8 cellular contexts compared by ENCODE assay signal in genomic region chr9:125239631-125240597, GRCh38. TPM values are rescaled to one million over a fixed set of nuclear protein-coding genes. Genes with fewer than 3 reads are reported as not detected.
A peak's percentile ranks its signal among the peaks of the same experiment; 100 is the strongest.
DNase-seq lines count a peak whose midpoint lies in the region; ATAC-seq and TF ChIP-seq lines count a peak whose summit lies in the region.

No MANE protein-coding gene starts in this region.

- no peak overlapping the region for H4K91ac ChIP-seq in H9 (ENCODE audit: insufficient read length, low read depth, low read length)

- H3K9me3 Mint-ChIP-seq in H9, result peaks cover 0 to 4% of the 10 kb centered on the region in 2 experiments; a peak in 1 of 5 replicates
- H3K9me3 Mint-ChIP-seq in activated CD4-positive, alpha-beta memory T cell treated with anti-CD3 and anti-CD28 coated beads for 36 hours, result no peaks in the 10 kb centered on the region

- no peak overlapping the region for H2AFZ ChIP-seq in H9 (ENCODE audit: low read length)
- no peak overlapping the region for H2AFZ ChIP-seq in hepatocyte

- H3K9ac ChIP-seq in H9 (ENCODE audit: extremely low read depth, insufficient read length, low read length) (peak overlapping the region; percentile 99), skeletal muscle tissue (ENCODE audit: low read depth in 1 of 3, low read length in 3 of 3) (peak overlapping the region; percentile 98 to 100 (median 99))

- H2BK120ac ChIP-seq in H9 (ENCODE audit: low read depth, low read length, poor library complexity, severe bottlenecking), result no peak overlapping the region

- H3K4me2 ChIP-seq in H9 (ENCODE audit: insufficient read depth, insufficient read length, low read length) (peak overlapping the region; percentile 95), hepatocyte (peak overlapping the region; percentile 87)

- H3K4me3 ChIP-seq in hepatocyte (peak overlapping the region; percentile 51), skeletal muscle tissue (ENCODE audit: low read length in 3 of 3) (peak overlapping the region; percentile 99 to 100 (median 99))

- no peak overlapping the region for H4K5ac ChIP-seq in H9 (ENCODE audit: insufficient read length, low read depth, low read length)

- peak overlapping the region; percentile 97 to 98 for H3K4me3 Mint-ChIP-seq in H9
- H3K4me3 Mint-ChIP-seq in activated CD4-positive, alpha-beta memory T cell treated with anti-CD3 and anti-CD28 coated beads for 36 hours, result peak overlapping the region; percentile 94

- no peak overlapping the region for H3T11ph ChIP-seq in H9 (ENCODE audit: low read length)

- no peaks in the 10 kb centered on the region for H3K4me1 ChIP-seq in H9 (ENCODE audit: insufficient read depth, low read length)
- peaks cover 49% of the 10 kb centered on the region for H3K4me1 ChIP-seq in hepatocyte (ENCODE audit: insufficient read depth)
- H3K4me1 ChIP-seq in skeletal muscle tissue (ENCODE audit: control insufficient read depth in 3 of 3, insufficient read depth in 3 of 3, low read length in 3 of 3), result peaks cover 43 to 63% (median 51%) of the 10 kb centered on the region in 3 donors

- peaks cover 4% of the 10 kb centered on the region for H3K79me1 ChIP-seq in H9 (ENCODE audit: insufficient read depth, low read depth, low read length, poor library complexity, severe bottlenecking)

- POLR2A ChIA-PET in activated CD4-positive, alpha-beta memory T cell treated with anti-CD3 and anti-CD28 coated beads for 36 hours (lab: Charles Lee), result interaction anchor here (0.6 to 3.8 kb wide), 7 partner anchors 16 to 379 kb away, joined by 3 to 66 read pairs (median 4); partner anchors contain the start of genes ARPC5L, GAPVD1 and RPL35

- H3K27me3 ChIP-seq in H9 (ENCODE audit: insufficient read depth, low read length), result no peaks in the 10 kb centered on the region
- H3K27me3 ChIP-seq in hepatocyte, result no peaks in the 10 kb centered on the region
- H3K27me3 ChIP-seq in skeletal muscle tissue (ENCODE audit: control insufficient read depth in 3 of 3, insufficient read depth in 3 of 3, low read length in 3 of 3), result no peaks in the 10 kb centered on the region

- no peaks in the 10 kb centered on the region; the same call in 1 of the 2 replicates for H3K27me3 Mint-ChIP-seq in H9 (ENCODE audit: low read depth)
- H3K27me3 Mint-ChIP-seq in activated CD4-positive, alpha-beta memory T cell treated with anti-CD3 and anti-CD28 coated beads for 36 hours, result peaks cover 2% of the 10 kb centered on the region

- no peak overlapping the region for H3K14ac ChIP-seq in H9 (ENCODE audit: insufficient read depth, low read length)

- intact Hi-C loops in activated CD4-positive, alpha-beta memory T cell treated with anti-CD3 and anti-CD28 coated beads for 36 hours (cut with micrococcal nuclease), result loop anchor here (2.0 to 5.0 kb wide), 2 partner anchors 299 to 468 kb away; partner anchors contain the start of genes GOLGA1 and NR6A1

- no peak overlapping the region for H2BK15ac ChIP-seq in H9 (ENCODE audit: low read depth, low read length)

- TF ChIP-seq CTCF in H9 (conservative IDR thresholded peaks at IDR 0.05), result no peak
- TF ChIP-seq CTCF in hepatocyte (IDR thresholded peaks at IDR 0.05; ENCODE audit: poor library complexity), result no peak
- no peak for TF ChIP-seq CTCF in GM13976 (IDR thresholded peaks at IDR 0.05; ENCODE audit: borderline replicate concordance, control extremely low read depth, extremely low read depth, insufficient read depth, missing control alignments)

- H4K8ac ChIP-seq in H9 (replicated peaks; ENCODE audit: insufficient read length, low read depth, low read length), result no peak overlapping the region

- H2BK12ac ChIP-seq in H9 (ENCODE audit: insufficient read length, low read depth, low read length), result no peak overlapping the region

- no peak overlapping the region for H2AK5ac ChIP-seq in H9 (ENCODE audit: insufficient read length, low read length)

- CTCF ChIA-PET in activated CD4-positive, alpha-beta memory T cell treated with anti-CD3 and anti-CD28 coated beads for 36 hours (lab: Charles Lee), result interaction anchor here (0.6 kb wide), 1 partner anchor 85 kb away, joined by 4 read pairs; no protein-coding TSS in a partner anchor

- no peak overlapping the region for H3K18ac ChIP-seq in H9 (ENCODE audit: insufficient read length, low read depth, low read length)

- H3K23me2 ChIP-seq in H9 (ENCODE audit: insufficient read length, low read depth, low read length, poor library complexity, severe bottlenecking), result no peaks in the 10 kb centered on the region

- H3K36me3 Mint-ChIP-seq in H9 (ENCODE audit: insufficient read depth in 1 of 3, low read depth in 3 of 3), result peaks cover 46 to 62% (median 56%) of the 10 kb centered on the region in 3 experiments
- peaks cover 60% of the 10 kb centered on the region for H3K36me3 Mint-ChIP-seq in activated CD4-positive, alpha-beta memory T cell treated with anti-CD3 and anti-CD28 coated beads for 36 hours

- H2BK5ac ChIP-seq in H9 (ENCODE audit: insufficient read length, low read length), result no peak overlapping the region

- no peaks in the 10 kb centered on the region for H3K9me2 ChIP-seq in hepatocyte (replicated peaks; ENCODE audit: insufficient read depth)

- no peak overlapping the region for H3K23ac ChIP-seq in H9 (ENCODE audit: insufficient read length, low read depth, low read length)

- H3K4me1 Mint-ChIP-seq in H9, result peaks cover 24 to 28% of the 10 kb centered on the region in 2 experiments
- peaks cover 58% of the 10 kb centered on the region for H3K4me1 Mint-ChIP-seq in activated CD4-positive, alpha-beta memory T cell treated with anti-CD3 and anti-CD28 coated beads for 36 hours (ENCODE audit: low read depth)

- H3K27ac Mint-ChIP-seq in H9, result peak overlapping the region in 2 of 3 experiments; percentile 57 to 70; a peak in 2 of 7 replicates
- peak overlapping the region; percentile 98 for H3K27ac Mint-ChIP-seq in activated CD4-positive, alpha-beta memory T cell treated with anti-CD3 and anti-CD28 coated beads for 36 hours

- no CpG with 5 or more reads among the region's 8 CpGs for WGBS in H9 (ENCODE audit: extremely low coverage, insufficient read length, low lambda C conversion rate)
- 30% methylated on average over 8 of the region's 8 CpGs for WGBS in hepatocyte (ENCODE audit: low lambda C conversion rate, missing lambda C conversion rate)

- DNase-seq in H9 (no peak), hepatocyte (ENCODE audit: low spot score) (no peak), GM13976 (ENCODE audit: low spot score) (no peak), C1 segment of cervical spinal cord (lab: John Stamatoyannopoulos, UW) (no peak)
- no peak for DNase-seq in activated CD4-positive, alpha-beta memory T cell treated with anti-CD3 and anti-CD28 coated beads for 36 hours

- no peak overlapping the region for H2BK20ac ChIP-seq in H9 (ENCODE audit: low read depth, low read length, poor library complexity, severe bottlenecking)

- peaks cover 18% of the 10 kb centered on the region for H3K36me3 ChIP-seq in hepatocyte (replicated peaks; ENCODE audit: insufficient read depth, low read depth)
- H3K36me3 ChIP-seq in skeletal muscle tissue (ENCODE audit: control insufficient read depth in 3 of 3, insufficient read depth in 3 of 3, low read length in 3 of 3), result peaks cover 29 to 48% (median 33%) of the 10 kb centered on the region in 3 donors

- ATAC-seq in HG02981 (IDR thresholded peaks at IDR 0.05; ENCODE audit: unreplicated experiment), result no peak
- ATAC-seq in HG02884 (IDR thresholded peaks at IDR 0.05; ENCODE audit: unreplicated experiment), result no peak

- no peak overlapping the region for H3K56ac ChIP-seq in H9 (ENCODE audit: insufficient read length, low read depth, low read length)

- no peak overlapping the region for H3K4ac ChIP-seq in H9 (ENCODE audit: low read depth, low read length)

- H4K20me1 ChIP-seq in H9 (ENCODE audit: control insufficient read depth, insufficient read depth, insufficient read length), result peaks cover 2% of the 10 kb centered on the region
- peaks cover 60% of the 10 kb centered on the region for H4K20me1 ChIP-seq in hepatocyte (ENCODE audit: insufficient read depth, poor library complexity, severe bottlenecking)

- H3K9me3 ChIP-seq in H9 (ENCODE audit: control insufficient read depth, low read depth, low read length) (no peaks in the 10 kb centered on the region), hepatocyte (ENCODE audit: low read depth) (no peaks in the 10 kb centered on the region), skeletal muscle tissue (ENCODE audit: control insufficient read depth in 3 of 3, low read length in 3 of 3) (no peaks in the 10 kb centered on the region)

- in situ Hi-C loops in GM13976 (cut with MboI; ENCODE audit: low sequenced_read_pairs, unreplicated experiment), result no loop called here

- no peak overlapping the region for H3K27ac ChIP-seq in H9 (ENCODE audit: insufficient read length, low read depth, low read length)
- H3K27ac ChIP-seq in hepatocyte, result peak overlapping the region; percentile 84
- H3K27ac ChIP-seq in skeletal muscle tissue (ENCODE audit: low read depth, low read length), result peak overlapping the region; percentile 95

- H3K79me2 ChIP-seq in H9 (ENCODE audit: insufficient read depth, low read length), result peaks cover 11% of the 10 kb centered on the region; the same call in 1 of the 2 replicates
- H3K79me2 ChIP-seq in hepatocyte, result peaks cover 64% of the 10 kb centered on the region

RNA-seq across cellular contexts. Expression of gene HSPA5, which starts 1.2 kb away (rescaled TPM):
- total RNA-seq in H9 (2021) (240 and 244 TPM in 2 replicates), hepatocyte (239 and 246 TPM in 2 replicates), skeletal muscle tissue (48.5 TPM)
- 100 to 1,000 TPM; 169 to 170 TPM for total RNA-seq in activated CD4-positive, alpha-beta memory T cell treated with anti-CD3 and anti-CD28 coated beads for 36 hours
- polyA plus RNA-seq in hepatocyte, result 829 and 881 TPM in 2 replicates

RNA-seq across cellular contexts. Expression of gene GAPVD1, which starts 21.7 kb away (rescaled TPM):
- 39.2 and 39.5 TPM in 2 replicates for total RNA-seq in H9 (2021)
- total RNA-seq in activated CD4-positive, alpha-beta memory T cell treated with anti-CD3 and anti-CD28 coated beads for 36 hours, result 10 to 100 TPM; 42.2 to 46.8 TPM
- total RNA-seq in hepatocyte, result 44.7 and 50.0 TPM in 2 replicates
- polyA plus RNA-seq in hepatocyte, result 22.9 and 25.5 TPM in 2 replicates
- total RNA-seq in skeletal muscle tissue, result 42.3 TPM

RNA-seq across cellular contexts. Expression of gene RABEPK, which starts 39.6 kb away (rescaled TPM):
- total RNA-seq in H9 (2021) (21.8 and 24.4 TPM in 2 replicates), hepatocyte (18.2 and 20.4 TPM in 2 replicates), skeletal muscle tissue (18.8 TPM)
- 10 to 100 TPM; 20.7 to 21.9 TPM for total RNA-seq in activated CD4-positive, alpha-beta memory T cell treated with anti-CD3 and anti-CD28 coated beads for 36 hours
- polyA plus RNA-seq in hepatocyte, result 30.1 and 33.1 TPM in 2 replicates

RNA-seq across cellular contexts. Expression of gene PPP6C, which starts 50.3 kb away (rescaled TPM):
- 48.0 and 53.3 TPM in 2 replicates for total RNA-seq in H9 (2021)
- 10 to 100 TPM; 46.7 to 47.4 TPM for total RNA-seq in activated CD4-positive, alpha-beta memory T cell treated with anti-CD3 and anti-CD28 coated beads for 36 hours
- total RNA-seq in hepatocyte, result 35.2 and 36.2 TPM in 2 replicates
- 24.7 and 27.1 TPM in 2 replicates for polyA plus RNA-seq in hepatocyte
- total RNA-seq in skeletal muscle tissue, result 14.1 TPM
